In the genomic region with DNA sequence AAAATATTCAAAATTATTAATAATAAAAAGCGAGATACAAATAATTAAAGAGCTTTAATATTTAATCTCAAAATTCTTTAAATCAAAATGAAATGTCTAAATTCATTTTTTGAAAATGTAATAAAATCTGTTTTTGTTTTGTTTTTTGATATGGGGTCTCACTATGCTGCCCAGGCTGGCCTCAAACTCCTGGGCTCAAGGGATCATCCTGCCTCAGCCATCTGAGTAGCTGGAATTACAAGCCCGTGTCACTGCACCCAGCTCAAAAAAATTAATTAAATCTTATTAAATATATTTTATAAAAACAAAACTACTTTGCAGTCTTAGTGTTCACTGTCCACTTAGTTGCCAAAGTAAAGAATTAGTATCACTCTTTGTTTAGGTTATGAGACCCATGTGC, we compare ENCODE assay signal across 34 cellular contexts.
"Had no signal": no experiment of that assay in that cellular context is flagged by ENCODE, and none has a peak within 500 bp of the region (broad histone marks: within the 10 kb centered on the region; RNA-seq: fewer than 3 reads in every experiment).

No MANE protein-coding gene starts in this region.

- DNase-seq: Karpas-422, Kasumi-1, MG63, MM.1S, MV-4-11, NCI-H1048, NCI-H1092, NCI-H1092 treated with DMSO at 0.1 percent for 48 hours, NCI-H1105, NCI-H1105 treated with DMSO at 0.1 percent for 48 hours, NCI-H1417 treated with DMSO at 0.1 percent for 48 hours, NCI-H1436, NCI-H1436 treated with DMSO at 0.1 percent for 48 hours, NCI-H146, NCI-H1694, NCI-H1694 treated with DMSO at 0.1 percent for 48 hours, NCI-H187, NCI-H187 treated with DMSO at 0.1 percent for 48 hours, NCI-H1930, NCI-H2029, NCI-H2029 treated with DMSO at 0.1 percent for 48 hours, NCI-H2081, NCI-H2081 treated with DMSO at 0.1 percent for 48 hours, NCI-H2107, NCI-H2171, NCI-H2171 treated with DMSO at 0.1 percent for 48 hours, NCI-H2227 treated with DMSO at 0.1 percent for 48 hours, NCI-H226, NCI-H345, NCI-H446, NCI-H446 treated with DMSO at 0.1 percent for 48 hours, NCI-H510A, NCI-H510A treated with DMSO at 0.1 percent for 48 hours, NCI-H524 had no signal

- H3K9me3 ChIP-seq: MG63 had no signal

- H3K4me3 ChIP-seq: MG63 had no signal

- H3K27me3 ChIP-seq: MG63 had no signal
